ENCODE assay signal across 10 cellular contexts in the genomic region with DNA sequence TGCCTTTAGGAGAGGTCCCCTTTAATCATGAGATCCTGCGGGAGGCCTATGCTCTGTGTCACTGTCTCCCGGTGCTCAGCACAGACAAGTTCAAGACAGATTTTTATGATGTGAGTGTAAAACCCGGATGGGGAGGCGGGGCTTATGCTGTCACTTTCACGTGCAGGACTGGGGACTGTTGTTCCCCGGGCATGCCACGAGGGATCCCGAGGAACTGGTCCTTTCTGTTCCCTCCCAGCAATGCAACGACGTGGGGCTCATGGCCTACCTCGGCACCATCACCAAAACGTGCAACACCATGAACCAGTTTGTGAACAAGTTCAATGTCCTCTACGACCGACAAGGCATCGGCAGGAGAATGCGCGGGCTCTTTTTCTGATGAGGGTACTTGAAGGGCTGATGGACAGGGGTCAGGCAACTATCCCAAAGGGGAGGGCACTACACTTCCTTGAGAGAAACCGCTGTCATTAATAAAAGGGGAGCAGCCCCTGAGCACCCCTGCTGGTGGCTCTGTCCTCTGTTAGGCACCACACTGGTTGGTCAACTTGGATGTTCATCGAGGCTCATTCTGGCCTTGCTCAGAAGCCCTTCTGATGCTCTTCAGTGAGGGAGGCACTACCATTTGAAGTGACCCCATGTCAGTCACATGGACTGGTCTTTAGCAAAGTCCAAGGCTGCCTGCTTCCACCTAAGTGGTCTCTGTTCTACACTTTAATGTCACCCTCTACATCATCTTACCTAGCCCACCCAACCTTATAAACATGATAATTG. TPM values are rescaled to one million over a fixed set of nuclear protein-coding genes. Genes with fewer than 3 reads are reported as not detected.
DNase-seq lines count a peak whose midpoint lies in the region; ATAC-seq, FAIRE-seq and TF ChIP-seq lines count a peak whose summit lies in the region.
"Had no signal": no experiment of that assay in that cellular context is flagged by ENCODE, and none has a peak within 500 bp of the region (broad histone marks: within the 10 kb centered on the region; RNA-seq: fewer than 3 reads in every experiment).

No MANE protein-coding gene starts in this region.

- no peak overlapping the region for H3K18ac ChIP-seq in H9 (ENCODE audit: insufficient read length, low read depth, low read length)

- no peak overlapping the region for H2BK12ac ChIP-seq in H9 (ENCODE audit: insufficient read length, low read depth, low read length)

- peaks cover 5% of the 10 kb centered on the region for H3K27me3 Mint-ChIP-seq in H9 (ENCODE audit: low read depth)
- H3K27me3 Mint-ChIP-seq in WTC11 (ENCODE audit: low read depth) = no peaks in the 10 kb centered on the region

- H4K8ac ChIP-seq in H9 (replicated peaks; ENCODE audit: insufficient read length, low read depth, low read length) = no peak overlapping the region

- H2AFZ ChIP-seq in H9 (ENCODE audit: low read length) = no peak overlapping the region

- TF ChIP-seq CTCF in H9 (conservative IDR thresholded peaks at IDR 0.05) = peak; percentile 30; the same call in 2 of the 3 replicates
- TF ChIP-seq CTCF in WTC11 (IDR thresholded peaks at IDR 0.05) = no peak

- H3K79me2 ChIP-seq in H9 (ENCODE audit: insufficient read depth, low read length) = no peaks in the 10 kb centered on the region

- no peak overlapping the region for H2AK5ac ChIP-seq in H9 (ENCODE audit: insufficient read length, low read length)

- H2BK15ac ChIP-seq in H9 (ENCODE audit: low read depth, low read length) = no peak overlapping the region

- peak overlapping the region; percentile 11 to 73; a peak in 3 of 5 replicates for H3K4me3 Mint-ChIP-seq in H9
- no peak overlapping the region for H3K4me3 Mint-ChIP-seq in WTC11

- no peak for FAIRE-seq in H54 (lab: Jason Lieb, UNC)

- no peak overlapping the region for H3K4ac ChIP-seq in H9 (ENCODE audit: low read depth, low read length)

- H4K91ac ChIP-seq in H9 (ENCODE audit: insufficient read length, low read depth, low read length) = no peak overlapping the region

- no peaks in the 10 kb centered on the region for H3K4me1 ChIP-seq in H9 (ENCODE audit: insufficient read depth, low read length)

- H3K4me1 Mint-ChIP-seq in H9 = peaks cover 9% of the 10 kb centered on the region in 2 experiments
- peaks cover 11% of the 10 kb centered on the region for H3K4me1 Mint-ChIP-seq in WTC11

- DNase-seq in DMS 273 (lab: John Stamatoyannopoulos, UW; ENCODE audit: unreplicated experiment) = peak; percentile 75
- DNase-seq in DMS 273 treated with DMSO at 0.1 percent for 48 hours (lab: John Stamatoyannopoulos, UW) = no peak
- DNase-seq in H9 = peak; percentile 46
- DNase-seq in WTC11 (ENCODE audit: low spot score) = no peak
- DNase-seq in islet precursor cell = peak; percentile 77
- DNase-seq in D341Med (ENCODE audit: low spot score) = no peak
- DNase-seq in H54 (ENCODE audit: insufficient read length, low spot score) = no peak
- DNase-seq: 8988T, Peyer's patch had no signal

- H4K5ac ChIP-seq in H9 (ENCODE audit: insufficient read length, low read depth, low read length) = no peak overlapping the region

- H3K27me3 ChIP-seq in H9 (ENCODE audit: insufficient read depth, low read length) = no peaks in the 10 kb centered on the region
- H3K27me3 ChIP-seq: Peyer's patch had no signal

- H2BK120ac ChIP-seq in H9 (ENCODE audit: low read depth, low read length, poor library complexity, severe bottlenecking) = no peak overlapping the region

- no peak overlapping the region for H3T11ph ChIP-seq in H9 (ENCODE audit: low read length)

- no peaks in the 10 kb centered on the region for H3K79me1 ChIP-seq in H9 (ENCODE audit: insufficient read depth, low read depth, low read length, poor library complexity, severe bottlenecking)

- ATAC-seq in WTC11 = peak; percentile 46
- no peak for ATAC-seq in GM21529 (IDR thresholded peaks at IDR 0.05; ENCODE audit: unreplicated experiment)

- no peak overlapping the region for H2BK5ac ChIP-seq in H9 (ENCODE audit: insufficient read length, low read length)

- no peak for TF ChIP-seq POLR2A in H54 (IDR thresholded peaks at IDR 0.05; ENCODE audit: low read depth, low read length)

- H3K27ac ChIP-seq in H9 (ENCODE audit: insufficient read length, low read depth, low read length) = no peak overlapping the region
- H3K27ac ChIP-seq: Peyer's patch had no signal

- CTCF ChIA-PET in WTC11 (lab: Charles Lee) = interaction anchor here (1.0 to 1.8 kb wide), 2 partner anchors 10 kb away, joined by 3 to 7 read pairs; partner anchors contain the start of genes AP4M1 and MCM7

- H3K4me2 ChIP-seq in H9 (ENCODE audit: insufficient read depth, insufficient read length, low read length) = no peak overlapping the region

- POLR2A ChIA-PET in WTC11 (lab: Charles Lee) = interaction anchor here (1.4 to 6.2 kb wide), 2 partner anchors 9 kb away, joined by 3 to 41 read pairs; partner anchors contain the start of genes AP4M1 and MCM7

- no peak overlapping the region for H3K14ac ChIP-seq in H9 (ENCODE audit: insufficient read depth, low read length)

- H3K27ac Mint-ChIP-seq in H9 (peak overlapping the region; percentile 70 to 84 (median 82); a peak in 6 of 7 replicates), WTC11 (peak overlapping the region; percentile 82)

- H3K23ac ChIP-seq in H9 (ENCODE audit: insufficient read length, low read depth, low read length) = no peak overlapping the region

- no peaks in the 10 kb centered on the region for H4K20me1 ChIP-seq in H9 (ENCODE audit: control insufficient read depth, insufficient read depth, insufficient read length)

- no peaks in the 10 kb centered on the region for H3K9me3 ChIP-seq in H9 (ENCODE audit: control insufficient read depth, low read depth, low read length)
- H3K9me3 ChIP-seq: Peyer's patch had no signal

- H3K36me3 Mint-ChIP-seq in H9 (ENCODE audit: insufficient read depth in 1 of 3, low read depth in 3 of 3) (peaks cover 65 to 70% (median 68%) of the 10 kb centered on the region in 3 experiments), WTC11 (peaks cover 64% of the 10 kb centered on the region)

- H3K9ac ChIP-seq in H9 (ENCODE audit: extremely low read depth, insufficient read length, low read length) = no peak overlapping the region

- peaks cover 4% of the 10 kb centered on the region for H3K23me2 ChIP-seq in H9 (ENCODE audit: insufficient read length, low read depth, low read length, poor library complexity, severe bottlenecking)

- H2BK20ac ChIP-seq in H9 (ENCODE audit: low read depth, low read length, poor library complexity, severe bottlenecking) = no peak overlapping the region

- H3K9me3 Mint-ChIP-seq in H9 = no peaks in the 10 kb centered on the region; a peak in 1 of 5 replicates
- no peaks in the 10 kb centered on the region for H3K9me3 Mint-ChIP-seq in WTC11

- WGBS in H9 (ENCODE audit: extremely low coverage, insufficient read length, low lambda C conversion rate) = no CpG with 5 or more reads among the region's 19 CpGs

- H3K56ac ChIP-seq in H9 (ENCODE audit: insufficient read length, low read depth, low read length) = no peak overlapping the region

TF ChIP-seq in WTC11, 78 proteins besides CTCF, POLR2A, EP300 and RAD21 (continues in another document):
- TF ChIP-seq PRRX2 (CRISPR knock-in tag; IDR thresholded peaks at IDR 0.05) = peak; percentile 96
- peak; percentile 91 for TF ChIP-seq ZNF425 (CRISPR knock-in tag; conservative IDR thresholded peaks at IDR 0.05)
- TF ChIP-seq ZNF232 (CRISPR knock-in tag; IDR thresholded peaks at IDR 0.05) = no peak
- TF ChIP-seq, protein P1, sequence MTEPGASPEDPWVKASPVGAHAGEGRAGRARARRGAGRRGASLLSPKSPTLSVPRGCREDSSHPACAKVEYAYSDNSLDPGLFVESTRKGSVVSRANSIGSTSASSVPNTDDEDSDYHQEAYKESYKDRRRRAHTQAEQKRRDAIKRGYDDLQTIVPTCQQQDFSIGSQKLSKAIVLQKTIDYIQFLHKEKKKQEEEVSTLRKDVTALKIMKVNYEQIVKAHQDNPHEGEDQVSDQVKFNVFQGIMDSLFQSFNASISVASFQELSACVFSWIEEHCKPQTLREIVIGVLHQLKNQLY (CRISPR knock-in tag; IDR thresholded peaks at IDR 0.05) = 0 out of 2 replicates have a peak, but pooled peaks have one; percentile 33
- peak; percentile 94 for TF ChIP-seq EMX1 (CRISPR knock-in tag; IDR thresholded peaks at IDR 0.05)
- no peak for TF ChIP-seq ZBTB21 (CRISPR knock-in tag; IDR thresholded peaks at IDR 0.05; ENCODE audit: borderline replicate concordance)
- no peak for TF ChIP-seq RELA (CRISPR knock-in tag; IDR thresholded peaks at IDR 0.05; ENCODE audit: borderline replicate concordance)

RNA-seq across cellular contexts. Expression of gene COPS6, which starts 2.8 kb away (rescaled TPM):
- total RNA-seq in H9 (2021) (140 and 144 TPM in 2 replicates), WTC11 (2021) (118 to 124 TPM (median 119 TPM) in 3 replicates)

RNA-seq across cellular contexts. Expression of gene MCM7, which starts 9.6 kb away (rescaled TPM):
- total RNA-seq in H9 (2021) = 387 and 390 TPM in 2 replicates
- 306 to 351 TPM (median 315 TPM) in 3 replicates for total RNA-seq in WTC11 (2021)

RNA-seq across cellular contexts. Expression of gene AP4M1, which starts 9.8 kb away (rescaled TPM):
- 18.8 and 20.2 TPM in 2 replicates for total RNA-seq in H9 (2021)
- total RNA-seq in WTC11 (2021) = 16.9 to 18.0 TPM (median 17.4 TPM) in 3 replicates

RNA-seq across cellular contexts. Expression of gene ZNF3, which starts 10.1 kb away (rescaled TPM):
- total RNA-seq in H9 (2021) = 60.4 and 62.8 TPM in 2 replicates
- 38.1 to 48.3 TPM (median 39.1 TPM) in 3 replicates for total RNA-seq in WTC11 (2021)

RNA-seq across cellular contexts. Expression of gene TAF6, which starts 27.6 kb away (rescaled TPM):
- total RNA-seq in H9 (2021) (87.1 and 88.9 TPM in 2 replicates), WTC11 (2021) (121 to 132 TPM (median 122 TPM) in 3 replicates)

Comparison
In these comparisons a context has a peak if more than half of its experiments do, and no peak if none do; other contexts are left out.
1. DNase-seq: peak in DMS 273 (single experiment), H9 (single experiment) and islet precursor cell (single experiment); none in DMS 273 treated with DMSO at 0.1 percent for 48 hours (single experiment), WTC11 (single experiment), D341Med (single experiment) and H54 (single experiment).